Comparison of ENCODE assay signal across 8 cellular contexts in genomic region chrX:40175416-40176255, GRCh38.
DNase-seq lines count a peak whose midpoint lies in the region; ATAC-seq and TF ChIP-seq lines count a peak whose summit lies in the region.

No MANE protein-coding gene starts in this region.

- peaks cover 31% of the 10 kb centered on the region for H3K4me1 Mint-ChIP-seq in central memory CD8-positive, alpha-beta T cell

- WGBS in GM23248 (ENCODE audit: low coverage in 1 of 2, low lambda C conversion rate in 2 of 2, missing lambda C conversion rate in 2 of 2), 2 experiments = 1 to 2% methylated on average over 32 to 42 of the region's 71 CpGs

- no peak for TF ChIP-seq CTCF in left lung (IDR thresholded peaks at IDR 0.05)

- H3K9me3 ChIP-seq in GM23248 (ENCODE audit: low read depth) (no peaks in the 10 kb centered on the region), left lung (no peaks in the 10 kb centered on the region)

- peak overlapping the region; percentile 87 for H3K4me3 Mint-ChIP-seq in central memory CD8-positive, alpha-beta T cell

- no peaks in the 10 kb centered on the region for H3K9me2 ChIP-seq in GM23248 (ENCODE audit: insufficient read depth)

- DNase-seq in DMS114 treated with DMSO at 0.1 percent for 48 hours (lab: John Stamatoyannopoulos, UW; ENCODE audit: unreplicated experiment) = peak; percentile 30
- DNase-seq in GM23248 = peak; percentile 75
- peak; percentile 38 for DNase-seq in NCI-H146 treated with DMSO at 0.1 percent for 48 hours (lab: John Stamatoyannopoulos, UW; ENCODE audit: unreplicated experiment)
- peak; percentile 38 to 68 (median 55) for DNase-seq in activated CD4-positive, CD25-positive, alpha-beta regulatory T cell (lab: John Stamatoyannopoulos, UW)
- peak; percentile 59 to 68 for DNase-seq in central memory CD8-positive, alpha-beta T cell (ENCODE audit: low spot score in 2 of 2)
- peak; percentile 84 to 92 for DNase-seq in left lung
- peak; percentile 73 for DNase-seq in stimulated activated CD4-positive, alpha-beta T cell treated with anti-CD3 and anti-CD28 coated beads, Interleukin-4, amount 100 ng/mL, for 1 hour

- H3F3A ChIP-seq in GM23248 (ENCODE audit: insufficient read depth) = peaks cover 6% of the 10 kb centered on the region; the same call in 1 of the 2 replicates

- intact Hi-C loops in left lung (cut with DNase I) = loop anchor here in 1 of 2 donors (10.0 kb wide), 1 partner anchor 161 kb away; no protein-coding TSS in a partner anchor

- H3K4me3 ChIP-seq in GM23248 (peak overlapping the region; percentile 72), left lung (peak overlapping the region; percentile 37 to 49)

- no peaks in the 10 kb centered on the region for H3K9me3 Mint-ChIP-seq in central memory CD8-positive, alpha-beta T cell

- H3K27ac ChIP-seq in GM23248 = peak overlapping the region; percentile 67
- peak overlapping the region; percentile 91 to 98 for H3K27ac ChIP-seq in left lung

- H3K27me3 ChIP-seq in GM23248 (replicated peaks; ENCODE audit: insufficient read depth) (no peaks in the 10 kb centered on the region), left lung (peaks cover 0 to 31% of the 10 kb centered on the region in 2 donors)

- H3K36me3 ChIP-seq in GM23248 (ENCODE audit: low read depth) = no peaks in the 10 kb centered on the region
- H3K36me3 ChIP-seq in left lung = no peaks in the 10 kb centered on the region

- no peaks in the 10 kb centered on the region for H3K27me3 Mint-ChIP-seq in central memory CD8-positive, alpha-beta T cell

- H3K79me2 ChIP-seq in GM23248 (ENCODE audit: insufficient read depth) = no peaks in the 10 kb centered on the region

- peaks cover 22% of the 10 kb centered on the region for H3K36me3 Mint-ChIP-seq in central memory CD8-positive, alpha-beta T cell (ENCODE audit: insufficient read depth)

- peak overlapping the region; percentile 77 for H2AFZ ChIP-seq in GM23248

- peak overlapping the region; percentile 70 for H3K4me2 ChIP-seq in GM23248 (ENCODE audit: unreplicated experiment)

- ATAC-seq in central memory CD8-positive, alpha-beta T cell (replicated peaks; ENCODE audit: extremely low read depth, poor library complexity, severe bottlenecking) = peak; percentile 50
- ATAC-seq in left lung (peak; percentile 62), HG02981 (IDR thresholded peaks at IDR 0.05; ENCODE audit: unreplicated experiment) (no peak)

- H3K4me1 ChIP-seq in GM23248 (ENCODE audit: insufficient read depth) (peaks cover 12% of the 10 kb centered on the region), left lung (peaks cover 6 to 31% of the 10 kb centered on the region in 2 donors)

- in situ Hi-C loops in GM23248 (cut with MboI) = no loop called here

- peak overlapping the region; percentile 86 for H3K9ac ChIP-seq in GM23248

- peak overlapping the region; percentile 92 for H3K27ac Mint-ChIP-seq in central memory CD8-positive, alpha-beta T cell (ENCODE audit: low read depth)

- no peaks in the 10 kb centered on the region for H4K20me1 ChIP-seq in GM23248 (ENCODE audit: insufficient read depth)

Comparison
In these comparisons a context has a peak if more than half of its experiments do, and no peak if none do; other contexts are left out.
1. DNase-seq: peak in every context shown above with its lines; median percentile 88 in left lung; 75 in GM23248; 73 in stimulated activated CD4-positive, alpha-beta T cell treated with anti-CD3 and anti-CD28 coated beads, Interleukin-4, amount 100 ng/mL, for 1 hour; 64 in central memory CD8-positive, alpha-beta T cell; 55 in activated CD4-positive, CD25-positive, alpha-beta regulatory T cell; 38 in NCI-H146 treated with DMSO at 0.1 percent for 48 hours; 30 in DMS114 treated with DMSO at 0.1 percent for 48 hours.